13 cellular contexts compared by ENCODE assay signal in genomic region chr3:142645236-142645793, GRCh38. TPM values are rescaled to one million over a fixed set of nuclear protein-coding genes. Genes with fewer than 3 reads are reported as not detected.
DNase-seq lines count a peak whose midpoint lies in the region; ATAC-seq, FAIRE-seq and TF ChIP-seq lines count a peak whose summit lies in the region.
"Had no signal": no experiment of that assay in that cellular context is flagged by ENCODE, and none has a peak within 500 bp of the region (broad histone marks: within the 10 kb centered on the region; RNA-seq: fewer than 3 reads in every experiment).

No MANE protein-coding gene starts in this region.

- no peaks in the 10 kb centered on the region for H3K9me3 Mint-ChIP-seq in nephron progenitor cell
- H3K9me3 Mint-ChIP-seq: activated naive CD8-positive, alpha-beta T cell treated with anti-CD3 and anti-CD28 coated beads, Interleukin-2, amount 50 U/mL, for 24 hours had no signal

- no peak overlapping the region for H2BK20ac ChIP-seq in H1 (ENCODE audit: low read length)

- no peak overlapping the region for H3K27ac Mint-ChIP-seq in nephron progenitor cell
- H3K27ac Mint-ChIP-seq: activated naive CD8-positive, alpha-beta T cell treated with anti-CD3 and anti-CD28 coated beads, Interleukin-2, amount 50 U/mL, for 24 hours had no signal

- H3K4me2 ChIP-seq in PC-9 (peak overlapping the region; percentile 37), H1 (ENCODE audit: insufficient read depth in 1 of 2, low read depth in 2 of 2, low read length in 2 of 2) (no peak overlapping the region), mesendoderm (ENCODE audit: low read length) (no peak overlapping the region)

- TF ChIP-seq EP300 in H1 (IDR thresholded peaks at IDR 0.05; ENCODE audit: borderline replicate concordance in 1 of 2, low read depth in 2 of 2, low read length in 2 of 2): no peak

- no peak for TF ChIP-seq RAD21 in H1 (IDR thresholded peaks at IDR 0.05 in 1 of 2, conservative IDR thresholded peaks at IDR 0.05 in 1 of 2; ENCODE audit: low read depth in 2 of 2, low read length in 2 of 2)

- H3K23ac ChIP-seq in H1 (ENCODE audit: insufficient read length): no peak overlapping the region
- no peak overlapping the region for H3K23ac ChIP-seq in mesendoderm (ENCODE audit: low read length)

- H3K9ac ChIP-seq in H1 (replicated peaks in 1 of 4; ENCODE audit: extremely low read depth in 1 of 4, low read depth in 3 of 4, low read length in 3 of 4): no peak overlapping the region; a peak in 1 of 7 replicates
- H3K9ac ChIP-seq in mesendoderm (ENCODE audit: low read length): no peak overlapping the region

- H3K9me3 ChIP-seq in PC-9 (ENCODE audit: insufficient read depth, low read depth) (no peaks in the 10 kb centered on the region), H1 (ENCODE audit: insufficient read depth in 2 of 2, low read depth in 1 of 2, low read length in 1 of 2) (no peaks in the 10 kb centered on the region)

- H2BK12ac ChIP-seq in H1 (ENCODE audit: low read depth, low read length): 0 out of 2 replicates have a peak overlapping the region, but pooled peaks have one; percentile 54

- peak; percentile 51 for DNase-seq in EL
- peak; percentile 10 to 74 for DNase-seq in PC-9
- no peak for DNase-seq in H1 (ENCODE audit: low read depth in 1 of 2, low spot score in 2 of 2)
- DNase-seq in mesendoderm: peak; percentile 77
- no peak for DNase-seq in nephron progenitor cell
- DNase-seq in sciatic nerve (ENCODE audit: low spot score): no peak
- DNase-seq: activated naive CD8-positive, alpha-beta T cell treated with anti-CD3 and anti-CD28 coated beads, Interleukin-2, amount 50 U/mL, for 24 hours; CD4-positive, CD25-positive, alpha-beta regulatory T cell; NCI-H1105 treated with DMSO at 0.1 percent for 48 hours; RPMI8226 had no signal

- H3K18ac ChIP-seq in H1 (ENCODE audit: extremely low read depth, low read length) (no peak overlapping the region), mesendoderm (ENCODE audit: low read length) (no peak overlapping the region)

- 0 out of 2 replicates have a peak, but pooled peaks cover 2% of the 10 kb centered on the region for H3K79me1 ChIP-seq in H1 (ENCODE audit: low read depth, low read length)
- H3K79me1 ChIP-seq in mesendoderm (ENCODE audit: low read length): no peaks in the 10 kb centered on the region

- no peak overlapping the region for H3K4ac ChIP-seq in H1 (replicated peaks; ENCODE audit: insufficient read length, low read depth, low read length)
- H3K4ac ChIP-seq in mesendoderm (ENCODE audit: low read depth, low read length): no peak overlapping the region

- peaks cover 16% of the 10 kb centered on the region for H3K4me1 Mint-ChIP-seq in nephron progenitor cell

- H2BK15ac ChIP-seq in H1 (ENCODE audit: low read length): no peak overlapping the region
- no peak overlapping the region for H2BK15ac ChIP-seq in mesendoderm (replicated peaks; ENCODE audit: low read depth)

- no peaks in the 10 kb centered on the region for H4K20me1 ChIP-seq in PC-9 (ENCODE audit: insufficient read depth)
- no peaks in the 10 kb centered on the region for H4K20me1 ChIP-seq in H1 (replicated peaks in 1 of 2; ENCODE audit: control insufficient read depth in 1 of 2, insufficient read depth in 2 of 2, low read length in 2 of 2)

- H3K36me3 Mint-ChIP-seq in nephron progenitor cell (ENCODE audit: low read depth): no peaks in the 10 kb centered on the region
- H3K36me3 Mint-ChIP-seq: CD4-positive, CD25-positive, alpha-beta regulatory T cell had no signal

- H3K36me3 ChIP-seq in PC-9 (ENCODE audit: low read depth): 0 out of 2 replicates have a peak, but pooled peaks cover 3% of the 10 kb centered on the region
- no peaks in the 10 kb centered on the region for H3K36me3 ChIP-seq in H1 (ENCODE audit: control insufficient read depth in 2 of 4, insufficient read depth in 4 of 4, low read length in 3 of 4)
- H3K36me3 ChIP-seq in mesendoderm (ENCODE audit: control insufficient read depth, insufficient read depth, low read length): no peaks in the 10 kb centered on the region

- H3F3A ChIP-seq in PC-9 (ENCODE audit: insufficient read depth, low read depth): peaks cover 10% of the 10 kb centered on the region; the same call in 1 of the 2 replicates

- H2BK120ac ChIP-seq in H1 (replicated peaks; ENCODE audit: low read depth, low read length): no peak overlapping the region
- H2BK120ac ChIP-seq in mesendoderm (ENCODE audit: low read depth, low read length): no peak overlapping the region

- no peak overlapping the region for H4K91ac ChIP-seq in H1 (replicated peaks; ENCODE audit: insufficient read length, low read length)

- 53% methylated on average over 2 of the region's 2 CpGs; no CpG with 5 or more reads in 1 of the 2 experiments for WGBS in H1 (ENCODE audit: extremely low coverage in 1 of 2, insufficient coverage in 1 of 2, insufficient read length in 1 of 2, insufficient replicate concordance in 2 of 2, low coverage in 1 of 2, low lambda C conversion rate in 2 of 2, missing lambda C conversion rate in 1 of 2), 2 experiments
- no CpG with 5 or more reads among the region's 2 CpGs for WGBS in mesendoderm (ENCODE audit: extremely low coverage, insufficient coverage, low lambda C conversion rate)

- H3K9me2 ChIP-seq in PC-9 (ENCODE audit: insufficient read depth): no peaks in the 10 kb centered on the region

- H3K27ac ChIP-seq in PC-9 (peak overlapping the region; percentile 57), H1 (ENCODE audit: low read depth, low read length) (no peak overlapping the region), mesendoderm (ENCODE audit: low read depth, low read length) (no peak overlapping the region)

- CTCF ChIA-PET in PC-9 (lab: Charles Lee): interaction anchor here (0.7 kb wide), 1 partner anchor 41 kb away, joined by 3 read pairs; no protein-coding TSS in a partner anchor
- CTCF ChIA-PET in H1 (lab: Charles Lee; ENCODE audit: partially characterized antibody): interaction anchor here (2.0 kb wide), 1 partner anchor 17 kb away, joined by 8 read pairs; no protein-coding TSS in a partner anchor

- intact Hi-C loops in PC-9 (cut with micrococcal nuclease; ENCODE audit: unreplicated experiment): no loop called here
- intact Hi-C loops in sciatic nerve (cut with DNase I): no loop called here

- FAIRE-seq in H1 (lab: Jason Lieb, UNC): peak; percentile 68
- FAIRE-seq: GM18507 had no signal

- no peak overlapping the region for H2AK5ac ChIP-seq in H1 (ENCODE audit: low read depth, low read length)
- H2AK5ac ChIP-seq in mesendoderm (ENCODE audit: low read length): no peak overlapping the region

- H3K27me3 ChIP-seq in PC-9 (ENCODE audit: insufficient read depth, low read depth) (no peaks in the 10 kb centered on the region), H1 (replicated peaks in 1 of 4; ENCODE audit: control insufficient read depth in 3 of 4, extremely low read depth in 1 of 4, insufficient read depth in 3 of 4, low read length in 3 of 4) (no peaks in the 10 kb centered on the region), mesendoderm (ENCODE audit: insufficient read depth, low read length, poor library complexity) (no peaks in the 10 kb centered on the region)

- H3K14ac ChIP-seq in H1 (ENCODE audit: insufficient read length): no peak overlapping the region

- H3K4me3 ChIP-seq in PC-9 (no peak overlapping the region), H1 (ENCODE audit: extremely low read depth in 1 of 4, insufficient read depth in 2 of 4, low read depth in 3 of 4, low read length in 4 of 4) (no peak overlapping the region), mesendoderm (ENCODE audit: low read length) (no peak overlapping the region)

- peaks cover 14% of the 10 kb centered on the region; the same call in 1 of the 2 replicates for H3K79me2 ChIP-seq in PC-9 (ENCODE audit: low read depth)
- H3K79me2 ChIP-seq in H1 (ENCODE audit: control insufficient read depth in 1 of 2, insufficient read depth in 2 of 2, low read length in 2 of 2): no peaks in the 10 kb centered on the region
- no peaks in the 10 kb centered on the region for H3K79me2 ChIP-seq in mesendoderm (ENCODE audit: control insufficient read depth, insufficient read depth, low read length)

- H4K5ac ChIP-seq in H1 (ENCODE audit: insufficient read length, low read depth, low read length) (no peak overlapping the region), mesendoderm (ENCODE audit: low read length) (no peak overlapping the region)

- POLR2A ChIA-PET in PC-9 (lab: Charles Lee; ENCODE audit: unreplicated experiment) (no interaction called here), H1 (lab: Charles Lee; ENCODE audit: partially characterized antibody) (no interaction called here)

- no peak for TF ChIP-seq CTCF in PC-9 (conservative IDR thresholded peaks at IDR 0.05)
- TF ChIP-seq CTCF in H1 (IDR thresholded peaks at IDR 0.05; ENCODE audit: control extremely low read depth in 1 of 3, insufficient read depth in 1 of 3, low read depth in 1 of 3, low read length in 3 of 3): no peak
- no peak for TF ChIP-seq CTCF in nephron progenitor cell (IDR thresholded peaks at IDR 0.05)

- no peak overlapping the region for H3K56ac ChIP-seq in H1 (replicated peaks; ENCODE audit: insufficient read length, low read depth, low read length)
- no peak overlapping the region for H3K56ac ChIP-seq in mesendoderm (ENCODE audit: low read length)

- H4K8ac ChIP-seq in H1 (ENCODE audit: extremely low read depth, insufficient read depth, low read length) (no peak overlapping the region), mesendoderm (ENCODE audit: low read depth, low read length) (no peak overlapping the region)

- ATAC-seq in sciatic nerve: no peak
- no peak for ATAC-seq in GM18502 (IDR thresholded peaks at IDR 0.05; ENCODE audit: poor library complexity, unreplicated experiment)
- no peak for ATAC-seq in GM18867 (IDR thresholded peaks at IDR 0.05; ENCODE audit: unreplicated experiment)
- ATAC-seq: activated naive CD8-positive, alpha-beta T cell treated with anti-CD3 and anti-CD28 coated beads, Interleukin-2, amount 50 U/mL, for 24 hours had no signal

- no TSS peak for BruUV-seq in PC-9 (replicated peaks; lab: Mats Ljungman, UMichigan)

- TF ChIP-seq POLR2A in H1 (IDR thresholded peaks at IDR 0.05; ENCODE audit: control extremely low read depth in 1 of 2, low read depth in 2 of 2, low read length in 2 of 2): no peak

- H3K23me2 ChIP-seq in H1 (ENCODE audit: low read depth, low read length): no peaks in the 10 kb centered on the region

- H2BK5ac ChIP-seq in H1 (ENCODE audit: low read depth, low read length) (no peak overlapping the region), mesendoderm (ENCODE audit: low read length) (no peak overlapping the region)

- H3K4me3 Mint-ChIP-seq in nephron progenitor cell: no peak overlapping the region
- H3K4me3 Mint-ChIP-seq: activated naive CD8-positive, alpha-beta T cell treated with anti-CD3 and anti-CD28 coated beads, Interleukin-2, amount 50 U/mL, for 24 hours; CD4-positive, CD25-positive, alpha-beta regulatory T cell had no signal

- peaks cover 26% of the 10 kb centered on the region for H3K4me1 ChIP-seq in PC-9 (replicated peaks; ENCODE audit: insufficient read depth)
- peaks cover 0 to 5% (median 1%) of the 10 kb centered on the region in 4 experiments; a peak in 2 of 7 replicates for H3K4me1 ChIP-seq in H1 (replicated peaks in 1 of 4; ENCODE audit: control insufficient read depth in 3 of 4, insufficient read depth in 4 of 4, low read length in 3 of 4)
- H3K4me1 ChIP-seq in mesendoderm (ENCODE audit: control insufficient read depth, low read depth, low read length): no peaks in the 10 kb centered on the region

- H3K27me3 Mint-ChIP-seq in nephron progenitor cell (ENCODE audit: low read depth, poor library complexity): peaks cover 3% of the 10 kb centered on the region
- H3K27me3 Mint-ChIP-seq: activated naive CD8-positive, alpha-beta T cell treated with anti-CD3 and anti-CD28 coated beads, Interleukin-2, amount 50 U/mL, for 24 hours had no signal

- H2AFZ ChIP-seq in PC-9: no peak overlapping the region
- H2AFZ ChIP-seq in H1 (ENCODE audit: low read length): no peak overlapping the region

RNA-seq across cellular contexts. Expression of gene PLS1, which starts 49.1 kb away (rescaled TPM):
- total RNA-seq in PC-9 (2021): 50.4 and 53.8 TPM in 2 replicates
- 32.7 and 44.7 TPM in 2 replicates for total RNA-seq in H1 (2021; fragmentation: NEBNext Ultra II Directional; extraction: Animal tissue kit (Norgen Biotek cat#: 25700))
- polyA plus RNA-seq in H1 (2011; rRNA removed): 10.6 and 18.7 TPM in 2 replicates
- polyA plus RNA-seq in H1 (2011; cell fraction: cytosol; rRNA removed): 19.0 TPM
- polyA plus RNA-seq in H1 (2011; cell fraction: nucleus; rRNA removed): 5.2 TPM
- polyA plus RNA-seq in H1 (2012, experiment 1 of 2): 16.9 to 33.5 TPM (median 23.2 TPM) in 4 replicates
- 2.0 TPM for polyA plus RNA-seq in H1 (2012, experiment 2 of 2)
- 20.8 TPM for polyA plus RNA-seq in H1 (2013, experiment 1 of 2)
- 21.3 TPM for polyA plus RNA-seq in H1 (2013, experiment 2 of 2)
- polyA minus RNA-seq in H1 (2011; rRNA and poly(A)+ RNA removed): 21.8 and 32.1 TPM in 2 replicates
- polyA minus RNA-seq in H1 (2011; cell fraction: cytosol; rRNA and poly(A)+ RNA removed): 15.0 TPM
- 15.1 TPM for polyA minus RNA-seq in H1 (2011; cell fraction: nucleus; rRNA and poly(A)+ RNA removed)
- 11.8 TPM for polyA plus RNA-seq in mesendoderm (2013, experiment 1 of 2)
- 13.1 TPM for polyA plus RNA-seq in mesendoderm (2013, experiment 2 of 2)
- total RNA-seq in sciatic nerve: 0.53 TPM

Comparison
In these comparisons a context has a peak if more than half of its experiments do, and no peak if none do; other contexts are left out.
1. DNase-seq: peak in EL (single experiment), PC-9 (2 of 2) and mesendoderm (single experiment); none in H1 (0 of 2), nephron progenitor cell (single experiment) and sciatic nerve (single experiment).
2. RNA of gene PLS1, which starts 49.1 kb away (total RNA-seq): 50.4 to 53.8 TPM in PC-9 and 32.7 to 44.7 TPM in H1; 0.53 TPM in sciatic nerve (single experiment); every median in the first group is over 10 times any median in the second.